ENCODE assay signal across 1 cellular context in the genomic region with DNA sequence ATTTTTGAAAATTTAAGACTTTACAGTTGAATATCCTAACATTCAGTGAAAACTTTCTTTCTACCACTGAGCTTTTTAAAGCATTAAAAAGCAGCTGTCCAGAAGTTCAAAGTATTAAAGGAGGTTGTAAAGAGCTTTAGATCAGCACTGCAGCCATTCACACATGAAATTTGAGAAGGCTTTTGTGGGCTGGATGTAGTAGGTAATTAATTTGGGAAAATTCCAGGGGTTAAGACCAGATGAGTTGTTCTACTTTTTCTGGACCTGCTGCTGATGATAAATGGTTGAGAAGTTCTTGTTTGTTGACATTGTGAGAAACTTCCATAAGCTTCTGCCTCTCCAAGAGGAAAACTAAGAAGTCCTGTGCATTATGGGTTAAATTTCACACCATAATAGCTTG.
TF ChIP-seq lines count a peak whose summit lies in the region.

No MANE protein-coding gene starts in this region.

TF ChIP-seq in GM23338, 12 proteins besides CTCF, POLR2A, EP300 and RAD21 (continued from another document):
- no peak for TF ChIP-seq ZNF462 (CRISPR knock-in tag; IDR thresholded peaks at IDR 0.05)
- no peak for TF ChIP-seq ETS1 (IDR thresholded peaks at IDR 0.05)
